10 cellular contexts compared by ENCODE assay signal in genomic region chr13:23890225-23890607, GRCh38. TPM values are rescaled to one million over a fixed set of nuclear protein-coding genes. Genes with fewer than 3 reads are reported as not detected.
DNase-seq lines count a peak whose midpoint lies in the region; ATAC-seq and TF ChIP-seq lines count a peak whose summit lies in the region.
"Not testable (repeated sequence)": the region's sequence is repeated elsewhere in the genome, so short reads cannot be mapped to it uniquely, and the experiment has no call there.
"Had no signal": no experiment of that assay in that cellular context is flagged by ENCODE, and none has a peak within 500 bp of the region (broad histone marks: within the 10 kb centered on the region; RNA-seq: fewer than 3 reads in every experiment).

No MANE protein-coding gene starts in this region.

- H3K4me2 ChIP-seq in GM23248 (ENCODE audit: unreplicated experiment): peak overlapping the region; percentile 92

- H3K9me3 Mint-ChIP-seq in Caco-2 (ENCODE audit: unreplicated experiment); T-helper 1 cell treated with Interleukin-12 subunit alpha and Interleukin-12 subunit beta and Interleukin-4 antibody, amounts not matched to agents 30 μg/mL and 1 μg/mL, for 36 hours; activated naive CD8-positive, alpha-beta T cell treated with anti-CD3 and anti-CD28 coated beads, Interleukin-2, amount 10 ng/mL, durations not matched to agents 7 days and 5 days; mesothelial cell of epicardium; stimulated activated effector memory CD8-positive, alpha-beta T cell treated with anti-CD3 and anti-CD28 coated beads, Interleukin-12 subunit alpha, Interleukin-12 subunit beta, amount 100 ng/mL, for 72 hours: not testable (repeated sequence)

- in situ Hi-C loops in GM23248 (cut with MboI): not testable (repeated sequence)

- H3K27me3 ChIP-seq in Caco-2 (replicated peaks; ENCODE audit: control insufficient read depth, insufficient read depth, low read length); GM23248 (replicated peaks; ENCODE audit: insufficient read depth): not testable (repeated sequence)

- peaks cover 24% of the 10 kb centered on the region for H3K79me2 ChIP-seq in GM23248 (ENCODE audit: insufficient read depth)

- peak overlapping the region; percentile 97 for H2AFZ ChIP-seq in GM23248

- ATAC-seq in activated naive CD8-positive, alpha-beta T cell treated with anti-CD3 and anti-CD28 coated beads, Interleukin-2, amount 10 ng/mL, durations not matched to agents 7 days and 5 days (ENCODE audit: low read depth); stimulated activated effector memory CD8-positive, alpha-beta T cell treated with anti-CD3 and anti-CD28 coated beads, Interleukin-12 subunit alpha, Interleukin-12 subunit beta, amount 100 ng/mL, for 72 hours: not testable (repeated sequence)

- not testable (repeated sequence) for H3K27me3 Mint-ChIP-seq in Caco-2 (ENCODE audit: insufficient read depth, unreplicated experiment); T-helper 1 cell treated with Interleukin-12 subunit alpha and Interleukin-12 subunit beta and Interleukin-4 antibody, amounts not matched to agents 30 μg/mL and 1 μg/mL, for 36 hours (ENCODE audit: low read depth); activated naive CD8-positive, alpha-beta T cell treated with anti-CD3 and anti-CD28 coated beads, Interleukin-2, amount 10 ng/mL, durations not matched to agents 7 days and 5 days; mesothelial cell of epicardium (ENCODE audit: low read depth)

- DNase-seq in Caco-2 (peak in 1 of 2 experiments; percentile 33), NCI-H2171 treated with DMSO at 0.1 percent for 48 hours (lab: John Stamatoyannopoulos, UW) (peak; percentile 32)
- DNase-seq in GM23248; activated naive CD8-positive, alpha-beta T cell treated with anti-CD3 and anti-CD28 coated beads, Interleukin-2, amount 10 ng/mL, durations not matched to agents 7 days and 5 days; epithelial cell of esophagus (ENCODE audit: low read depth); mesothelial cell of epicardium (ENCODE audit: low spot score in 2 of 2, unreplicated experiment in 2 of 2); stimulated activated effector memory CD8-positive, alpha-beta T cell treated with anti-CD3 and anti-CD28 coated beads, Interleukin-12 subunit alpha, Interleukin-12 subunit beta, amount 100 ng/mL, for 72 hours (ENCODE audit: low spot score in 2 of 2): not testable (repeated sequence)

- not testable (repeated sequence) for H3K36me3 Mint-ChIP-seq in Caco-2 (ENCODE audit: insufficient read depth, unreplicated experiment); T-helper 1 cell treated with Interleukin-12 subunit alpha and Interleukin-12 subunit beta and Interleukin-4 antibody, amounts not matched to agents 30 μg/mL and 1 μg/mL, for 36 hours (ENCODE audit: low read depth); activated naive CD8-positive, alpha-beta T cell treated with anti-CD3 and anti-CD28 coated beads, Interleukin-2, amount 10 ng/mL, durations not matched to agents 7 days and 5 days; mesothelial cell of epicardium
- H3K36me3 Mint-ChIP-seq in stimulated activated effector memory CD8-positive, alpha-beta T cell treated with anti-CD3 and anti-CD28 coated beads, Interleukin-12 subunit alpha, Interleukin-12 subunit beta, amount 100 ng/mL, for 72 hours: peaks cover 11% of the 10 kb centered on the region

- CTCF ChIA-PET in Caco-2 (lab: Charles Lee): interaction anchor here (0.7 to 2.7 kb wide), 7 partner anchors 11 to 423 kb away, joined by 3 to 11 read pairs (median 5); partner anchors contain the start of gene TNFRSF19

- peak overlapping the region; percentile 87 for H3K9ac ChIP-seq in GM23248

- H3K9me3 ChIP-seq in Caco-2; GM23248 (ENCODE audit: low read depth): not testable (repeated sequence)

- peaks cover 18% of the 10 kb centered on the region for H3F3A ChIP-seq in GM23248 (ENCODE audit: insufficient read depth)

- peak overlapping the region; percentile 88 for H3K27ac Mint-ChIP-seq in Caco-2 (ENCODE audit: unreplicated experiment)
- not testable (repeated sequence) for H3K27ac Mint-ChIP-seq in T-helper 1 cell treated with Interleukin-12 subunit alpha and Interleukin-12 subunit beta and Interleukin-4 antibody, amounts not matched to agents 30 μg/mL and 1 μg/mL, for 36 hours; activated naive CD8-positive, alpha-beta T cell treated with anti-CD3 and anti-CD28 coated beads, Interleukin-2, amount 10 ng/mL, durations not matched to agents 7 days and 5 days; mesothelial cell of epicardium; stimulated activated effector memory CD8-positive, alpha-beta T cell treated with anti-CD3 and anti-CD28 coated beads, Interleukin-12 subunit alpha, Interleukin-12 subunit beta, amount 100 ng/mL, for 72 hours

- POLR2A ChIA-PET in Caco-2 (lab: Charles Lee); activated naive CD8-positive, alpha-beta T cell treated with anti-CD3 and anti-CD28 coated beads, Interleukin-2, amount 10 ng/mL, durations not matched to agents 7 days and 5 days (lab: Charles Lee): not testable (repeated sequence)

- 39% methylated on average over 5 of the region's 5 CpGs for WGBS in GM23248 (ENCODE audit: low coverage in 1 of 2, low lambda C conversion rate in 2 of 2, missing lambda C conversion rate in 2 of 2), 2 experiments

- not testable (repeated sequence) for BruUV-seq in Caco-2 (replicated peaks; lab: Mats Ljungman, UMichigan)

- not testable (repeated sequence) for H4K20me1 ChIP-seq in GM23248 (ENCODE audit: insufficient read depth)

- not testable (repeated sequence) for H3K4me1 ChIP-seq in Caco-2; GM23248 (ENCODE audit: insufficient read depth)

- H3K4me3 Mint-ChIP-seq in Caco-2 (ENCODE audit: unreplicated experiment): peak overlapping the region; percentile 97
- H3K4me3 Mint-ChIP-seq in T-helper 1 cell treated with Interleukin-12 subunit alpha and Interleukin-12 subunit beta and Interleukin-4 antibody, amounts not matched to agents 30 μg/mL and 1 μg/mL, for 36 hours: peak overlapping the region; percentile 88
- peak overlapping the region; percentile 92 for H3K4me3 Mint-ChIP-seq in activated naive CD8-positive, alpha-beta T cell treated with anti-CD3 and anti-CD28 coated beads, Interleukin-2, amount 10 ng/mL, durations not matched to agents 7 days and 5 days
- H3K4me3 Mint-ChIP-seq in mesothelial cell of epicardium: peak overlapping the region; percentile 39
- peak overlapping the region; percentile 85 for H3K4me3 Mint-ChIP-seq in stimulated activated effector memory CD8-positive, alpha-beta T cell treated with anti-CD3 and anti-CD28 coated beads, Interleukin-12 subunit alpha, Interleukin-12 subunit beta, amount 100 ng/mL, for 72 hours

- H3K36me3 ChIP-seq in Caco-2 (ENCODE audit: control insufficient read depth, insufficient read depth, low read length); GM23248 (ENCODE audit: low read depth): not testable (repeated sequence)

- TF ChIP-seq CTCF in Caco-2 (IDR thresholded peaks at IDR 0.05; ENCODE audit: insufficient read depth in 1 of 2, low read depth in 1 of 2, low read length in 1 of 2, severe bottlenecking in 1 of 2, unreplicated experiment in 1 of 2) (peak; percentile 30 to 50), epithelial cell of esophagus (IDR thresholded peaks at IDR 0.05; ENCODE audit: insufficient read depth, low read depth, low read length, missing control alignments) (peak; percentile 49)
- not testable (repeated sequence) for TF ChIP-seq CTCF in mesothelial cell of epicardium (IDR thresholded peaks at IDR 0.05; ENCODE audit: unreplicated experiment)

- intact Hi-C loops in Caco-2 (cut with micrococcal nuclease; ENCODE audit: unreplicated experiment): not testable (repeated sequence)

- H3K27ac ChIP-seq in GM23248: peak overlapping the region; percentile 79; the same call in 1 of the 2 replicates

- peak overlapping the region; percentile 90 for H3K4me3 ChIP-seq in Caco-2 (ENCODE audit: low read depth, low read length)
- peak overlapping the region; percentile 80 for H3K4me3 ChIP-seq in GM23248
- H3K4me3 ChIP-seq in epithelial cell of esophagus (ENCODE audit: low read length): not testable (repeated sequence)

- H3K4me1 Mint-ChIP-seq in Caco-2 (ENCODE audit: low read depth, unreplicated experiment): not testable (repeated sequence)
- H3K4me1 Mint-ChIP-seq in T-helper 1 cell treated with Interleukin-12 subunit alpha and Interleukin-12 subunit beta and Interleukin-4 antibody, amounts not matched to agents 30 μg/mL and 1 μg/mL, for 36 hours (ENCODE audit: low read depth): peaks cover 16% of the 10 kb centered on the region
- H3K4me1 Mint-ChIP-seq in activated naive CD8-positive, alpha-beta T cell treated with anti-CD3 and anti-CD28 coated beads, Interleukin-2, amount 10 ng/mL, durations not matched to agents 7 days and 5 days: peaks cover 16% of the 10 kb centered on the region
- peaks cover 20% of the 10 kb centered on the region for H3K4me1 Mint-ChIP-seq in mesothelial cell of epicardium
- peaks cover 19% of the 10 kb centered on the region for H3K4me1 Mint-ChIP-seq in stimulated activated effector memory CD8-positive, alpha-beta T cell treated with anti-CD3 and anti-CD28 coated beads, Interleukin-12 subunit alpha, Interleukin-12 subunit beta, amount 100 ng/mL, for 72 hours

- H3K9me2 ChIP-seq in GM23248 (ENCODE audit: insufficient read depth): not testable (repeated sequence)

RNA-seq across cellular contexts. Expression of gene MIPEP, which starts 1.0 kb away (rescaled TPM):
- total RNA-seq in Caco-2 (2022) (40.6 and 40.8 TPM in 2 replicates), mesothelial cell of epicardium (11.3 to 13.1 TPM (median 11.7 TPM) in 3 replicates)
- 12.6 and 14.0 TPM in 2 replicates for total RNA-seq in GM23248 (2014; rRNA removed; shearing (Covaris generic))
- 19.6 TPM in 2 replicates for polyA plus RNA-seq in GM23248 (2016; fragmentation: Nextera tagmentation; extraction: Ambion mirVana)
- total RNA-seq in activated naive CD8-positive, alpha-beta T cell treated with anti-CD3 and anti-CD28 coated beads, Interleukin-2, amount 10 ng/mL, durations not matched to agents 7 days and 5 days: 1 to 10 TPM; 7.1 to 9.4 TPM

RNA-seq across cellular contexts. Expression of gene C1QTNF9B, which starts 7.1 kb away (rescaled TPM):
- total RNA-seq in Caco-2 (2022): not detected in 2 replicates
- total RNA-seq in GM23248 (2014; rRNA removed; shearing (Covaris generic)): not detected in 2 replicates
- polyA plus RNA-seq in GM23248 (2016; fragmentation: Nextera tagmentation; extraction: Ambion mirVana): not detected in 2 replicates
- total RNA-seq in activated naive CD8-positive, alpha-beta T cell treated with anti-CD3 and anti-CD28 coated beads, Interleukin-2, amount 10 ng/mL, durations not matched to agents 7 days and 5 days: not detected
- total RNA-seq in mesothelial cell of epicardium: not detected in 3 replicates
- total RNA-seq: dermis microvascular lymphatic vessel endothelial cell had no signal
- polyA plus RNA-seq: lung had no signal

Comparison
In these comparisons a context has a peak if more than half of its experiments do, and no peak if none do; other contexts are left out.
1. H3K4me3 Mint-ChIP-seq: peak in every context shown above with its lines; median percentile 97 in Caco-2; 92 in activated naive CD8-positive, alpha-beta T cell treated with anti-CD3 and anti-CD28 coated beads, Interleukin-2, amount 10 ng/mL, durations not matched to agents 7 days and 5 days; 88 in T-helper 1 cell treated with Interleukin-12 subunit alpha and Interleukin-12 subunit beta and Interleukin-4 antibody, amounts not matched to agents 30 μg/mL and 1 μg/mL, for 36 hours; 85 in stimulated activated effector memory CD8-positive, alpha-beta T cell treated with anti-CD3 and anti-CD28 coated beads, Interleukin-12 subunit alpha, Interleukin-12 subunit beta, amount 100 ng/mL, for 72 hours; 39 in mesothelial cell of epicardium.